In genomic region chr5:127595484-127596368, GRCh38 we compare ENCODE assay signal across 20 cellular contexts. TPM values are rescaled to one million over a fixed set of nuclear protein-coding genes. Genes with fewer than 3 reads are reported as not detected.
DNase-seq lines count a peak whose midpoint lies in the region; ATAC-seq lines count a peak whose summit lies in the region.
"Had no signal": no experiment of that assay in that cellular context is flagged by ENCODE, and none has a peak within 500 bp of the region (broad histone marks: within the 10 kb centered on the region; RNA-seq: fewer than 3 reads in every experiment).

No MANE protein-coding gene starts in this region.

- H3K27me3 Mint-ChIP-seq in naive thymus-derived CD4-positive, alpha-beta T cell = peaks cover 0 to 2% (median under 1%) of the 10 kb centered on the region in 5 donors

- no peaks in the 10 kb centered on the region for H3K9me3 ChIP-seq in naive thymus-derived CD4-positive, alpha-beta T cell (ENCODE audit: control insufficient read depth in 2 of 3, low read length in 3 of 3)
- H3K9me3 ChIP-seq: Peyer's patch, SJCRH30 had no signal

- H3K27ac ChIP-seq in naive thymus-derived CD4-positive, alpha-beta T cell (ENCODE audit: low read depth, low read length) = no peak overlapping the region
- H3K27ac ChIP-seq: C4-2B, Peyer's patch, SJCRH30 had no signal

- peak overlapping the region in 1 of 9 donors; percentile 20 for H3K27ac Mint-ChIP-seq in naive thymus-derived CD4-positive, alpha-beta T cell
- H3K27ac Mint-ChIP-seq: CD8-positive, alpha-beta memory T cell had no signal

- H3K36me3 ChIP-seq in naive thymus-derived CD4-positive, alpha-beta T cell (ENCODE audit: control insufficient read depth in 2 of 3, insufficient read depth in 3 of 3, low read length in 3 of 3) = no peaks in the 10 kb centered on the region
- H3K36me3 ChIP-seq: Peyer's patch, SJCRH30 had no signal

- DNase-seq in NCI-H146 (lab: John Stamatoyannopoulos, UW) (peak; percentile 7), NCI-H146 treated with DMSO at 0.1 percent for 48 hours (lab: John Stamatoyannopoulos, UW; ENCODE audit: unreplicated experiment) (no peak), cerebellar cortex (ENCODE audit: low spot score) (peak; percentile 66), NCI-H345 (lab: John Stamatoyannopoulos, UW) (no peak)
- DNase-seq in Jurkat, Clone E6-1 (ENCODE audit: low read depth, low spot score) = peak; percentile 79
- peak in 1 of 9 donors; percentile 13 for DNase-seq in naive thymus-derived CD4-positive, alpha-beta T cell
- DNase-seq in stimulated activated CD4-positive, alpha-beta T cell treated with anti-CD3 and anti-CD28 coated beads, Interleukin-1b, Interleukin-23, amount 100 ng/mL, for 48 hours = no peak
- DNase-seq: Calu3; CD8-positive, alpha-beta memory T cell; IMR-90; NCI-H1694; NCI-H2081; Peyer's patch; SJCRH30 had no signal

- peak; percentile 14 for ATAC-seq in naive thymus-derived CD4-positive, alpha-beta T cell
- no peak for ATAC-seq in HG02840 (IDR thresholded peaks at IDR 0.05; ENCODE audit: low FRiP score, unreplicated experiment)

- H3K36me3 Mint-ChIP-seq in naive thymus-derived CD4-positive, alpha-beta T cell = no peaks in the 10 kb centered on the region
- H3K36me3 Mint-ChIP-seq: CD8-positive, alpha-beta memory T cell had no signal

- CTCF ChIA-PET in naive thymus-derived CD4-positive, alpha-beta T cell (lab: Charles Lee) = no interaction called here

- peaks cover 0 to 24% (median 13%) of the 10 kb centered on the region in 7 donors for H3K4me1 Mint-ChIP-seq in naive thymus-derived CD4-positive, alpha-beta T cell

- intact Hi-C loops in naive thymus-derived CD4-positive, alpha-beta T cell (cut with micrococcal nuclease) = no loop called here

- H3K9me3 Mint-ChIP-seq in naive thymus-derived CD4-positive, alpha-beta T cell = peaks cover 0 to 2% (median 0%) of the 10 kb centered on the region in 11 donors
- H3K9me3 Mint-ChIP-seq: CD8-positive, alpha-beta memory T cell had no signal

- POLR2A ChIA-PET in naive thymus-derived CD4-positive, alpha-beta T cell (lab: Charles Lee) = no interaction called here

- no peaks in the 10 kb centered on the region for H3K27me3 ChIP-seq in naive thymus-derived CD4-positive, alpha-beta T cell (ENCODE audit: control insufficient read depth in 2 of 2, insufficient read depth in 2 of 2, low read length in 2 of 2)
- H3K27me3 ChIP-seq: Peyer's patch, SJCRH30 had no signal

- no peak overlapping the region for H3K4me3 ChIP-seq in Jurkat, Clone E6-1 (ENCODE audit: low read length)
- H3K4me3 ChIP-seq in naive thymus-derived CD4-positive, alpha-beta T cell (ENCODE audit: low read length) = no peak overlapping the region
- H3K4me3 ChIP-seq: Peyer's patch, SJCRH30 had no signal

- H3K4me3 Mint-ChIP-seq in naive thymus-derived CD4-positive, alpha-beta T cell = peak overlapping the region in 3 of 10 donors; percentile 1 to 24 (median 14)
- H3K4me3 Mint-ChIP-seq: CD8-positive, alpha-beta memory T cell had no signal

- peaks cover 0 to 4% of the 10 kb centered on the region in 2 donors for H3K4me1 ChIP-seq in naive thymus-derived CD4-positive, alpha-beta T cell (ENCODE audit: control insufficient read depth in 2 of 2, insufficient read depth in 2 of 2, low read length in 2 of 2)
- H3K4me1 ChIP-seq: Peyer's patch, SJCRH30 had no signal

RNA-seq across cellular contexts. Expression of gene CTXN3, which starts 53.2 kb away (rescaled TPM):
- not detected for polyA plus RNA-seq in Jurkat, Clone E6-1 (2012; ENCODE audit: insufficient read depth, insufficient read length)
- not detected for total RNA-seq in naive thymus-derived CD4-positive, alpha-beta T cell
- not detected for polyA plus RNA-seq in naive thymus-derived CD4-positive, alpha-beta T cell
- total RNA-seq: A172; Calu3; CD8-positive, alpha-beta memory T cell; H1; IMR-90; NCI-H460; OCI-LY7; Peyer's patch; SJCRH30 had no signal
- polyA plus RNA-seq: CD8-positive, alpha-beta memory T cell; IMR-90 had no signal

Comparison
In these comparisons a context has a peak if more than half of its experiments do, and no peak if none do; other contexts are left out.
1. DNase-seq: peak in NCI-H146 (single experiment), Jurkat, Clone E6-1 (single experiment) and cerebellar cortex (single experiment); none in NCI-H146 treated with DMSO at 0.1 percent for 48 hours (single experiment), NCI-H345 (single experiment) and stimulated activated CD4-positive, alpha-beta T cell treated with anti-CD3 and anti-CD28 coated beads, Interleukin-1b, Interleukin-23, amount 100 ng/mL, for 48 hours (single experiment).